8 cellular contexts compared by ENCODE assay signal in the genomic region with DNA sequence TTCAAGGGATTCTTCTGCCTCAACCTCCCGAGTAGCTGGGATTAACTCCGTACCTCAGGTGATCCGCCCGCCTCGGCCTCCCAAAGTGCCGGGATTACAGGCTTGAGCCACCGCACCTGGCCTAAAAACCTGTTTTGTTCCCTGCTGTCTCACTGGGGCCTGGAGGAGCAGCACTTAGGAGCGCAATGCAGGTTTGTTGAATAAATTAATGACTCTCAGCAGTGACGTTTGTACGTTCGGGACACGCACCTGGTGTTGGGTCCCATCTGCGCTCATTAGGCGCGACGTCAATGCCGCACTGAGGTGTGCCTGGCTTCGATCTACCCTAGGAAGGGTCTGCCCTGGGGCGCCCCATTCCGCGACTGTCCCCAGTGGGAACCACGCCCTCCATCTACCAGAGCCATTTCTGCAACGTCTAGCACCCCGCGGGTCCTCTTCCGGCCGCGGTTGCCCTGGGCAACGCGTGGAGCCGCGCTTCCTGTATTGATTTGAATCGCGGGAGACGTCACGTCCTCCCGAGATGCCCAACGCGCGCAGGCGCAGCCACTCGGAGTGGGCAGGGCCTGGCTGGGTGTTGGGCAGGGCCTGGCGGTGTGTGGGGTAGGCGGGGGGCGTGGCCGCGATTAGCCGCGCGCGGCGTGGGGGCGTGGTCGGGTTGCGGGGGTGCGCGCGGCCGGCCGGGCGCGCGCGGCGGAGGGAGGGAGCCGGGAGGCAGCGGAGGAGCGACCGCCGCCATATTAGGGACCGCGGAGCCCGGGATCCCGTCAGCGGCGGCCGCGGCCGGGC. TPM values are rescaled to one million over a fixed set of nuclear protein-coding genes. Genes with fewer than 3 reads are reported as not detected.
DNase-seq lines count a peak whose midpoint lies in the region; ATAC-seq and TF ChIP-seq lines count a peak whose summit lies in the region.

A gene (plus strand): TSS at position 714 of the 786 bp plus-strand sequence. CDS start 16,679 bp downstream, outside the sequence.

- H3K36me3 Mint-ChIP-seq in type B pancreatic cell: peaks cover 3% of the 10 kb centered on the region

- peak within 1 kb of the TSS; percentile 98 for H3K27ac Mint-ChIP-seq in type B pancreatic cell

- peaks cover 3% of the 10 kb centered on the region for H3K9me3 Mint-ChIP-seq in type B pancreatic cell

- H3K36me3 ChIP-seq in adipocyte (ENCODE audit: control insufficient read depth, insufficient read depth, low read length, severe bottlenecking): no peaks in the 10 kb centered on the region

- no peaks in the 10 kb centered on the region for H3K27me3 Mint-ChIP-seq in type B pancreatic cell

- TF ChIP-seq CTCF in GM12865 (IDR thresholded peaks at IDR 0.05; ENCODE audit: insufficient read depth, low read depth, low read length, missing control alignments) (no peak), type B pancreatic cell (conservative IDR thresholded peaks at IDR 0.05) (no peak)

- peaks cover 10% of the 10 kb centered on the region for H3K4me1 ChIP-seq in adipocyte (ENCODE audit: control insufficient read depth, insufficient read depth, low read length)

- H3K4me1 Mint-ChIP-seq in type B pancreatic cell (ENCODE audit: unreplicated experiment): peaks cover 21% of the 10 kb centered on the region

- H3K4me3 Mint-ChIP-seq in type B pancreatic cell: peak within 1 kb of the TSS; percentile 95

- peak within 1 kb of the TSS; percentile 89 for H3K9ac ChIP-seq in adipocyte (ENCODE audit: low read length)

- no peaks in the 10 kb centered on the region for H3K9me3 ChIP-seq in adipocyte (ENCODE audit: control insufficient read depth, low read length)

- H3K27me3 ChIP-seq in adipocyte (replicated peaks; ENCODE audit: control insufficient read depth, insufficient read depth, low read length): no peaks in the 10 kb centered on the region

- ATAC-seq in HG02763 (IDR thresholded peaks at IDR 0.05; ENCODE audit: unreplicated experiment): peak; percentile 91

- H3K4me3 ChIP-seq in GM12865 (ENCODE audit: low read depth, low read length) (peak within 1 kb of the TSS; percentile 84), adipocyte (ENCODE audit: low read length) (peak within 1 kb of the TSS; percentile 85)

- intact Hi-C loops in cardiac septum (cut with DNase I): loop anchor here (5.0 kb wide), 1 partner anchor 67 kb away; a partner anchor contains a TSS

- DNase-seq in GM12865 (ENCODE audit: low read depth) (peak; percentile 100), NCI-H1417 treated with DMSO at 0.1 percent for 48 hours (lab: John Stamatoyannopoulos, UW) (peak; percentile 99), SW480 (ENCODE audit: low spot score) (peak; percentile 91), adipocyte (ENCODE audit: low read depth) (peak; percentile 100), cardiac septum (ENCODE audit: low spot score) (peak; percentile 100), pons (ENCODE audit: low spot score) (peak; percentile 98), type B pancreatic cell (ENCODE audit: extremely low spot score, unreplicated experiment) (peak; percentile 100)

RNA-seq across cellular contexts. Expression of the gene that starts here (rescaled TPM):
- total RNA-seq in cardiac septum (23.8 TPM), type B pancreatic cell (ENCODE audit: low replicate concordance) (59.4 and 63.2 TPM in 2 replicates)

Comparison
In these comparisons a context has a peak if more than half of its experiments do, and no peak if none do; other contexts are left out.
1. Peak in every context shown above with its lines: DNase-seq, ATAC-seq and H3K4me3 ChIP-seq.